In genomic region chr1:42137766-42138165, GRCh38 we compare ENCODE assay signal across 34 cellular contexts. TPM values are rescaled to one million over a fixed set of nuclear protein-coding genes. Genes with fewer than 3 reads are reported as not detected.
DNase-seq lines count a peak whose midpoint lies in the region; ATAC-seq, FAIRE-seq and TF ChIP-seq lines count a peak whose summit lies in the region.
"Had no signal": no experiment of that assay in that cellular context is flagged by ENCODE, and none has a peak within 500 bp of the region (broad histone marks: within the 10 kb centered on the region; RNA-seq: fewer than 3 reads in every experiment).

No MANE protein-coding gene starts in this region.

- H3K4me2 ChIP-seq in GM23338 = no peak overlapping the region
- H3K4me2 ChIP-seq in GM12878 (ENCODE audit: control insufficient read depth, insufficient read depth) = no peak overlapping the region
- H3K4me2 ChIP-seq: neural progenitor cell had no signal

- H3K27me3 ChIP-seq in GM23338 (ENCODE audit: insufficient read depth) (no peaks in the 10 kb centered on the region), GM12878 (replicated peaks in 1 of 2; ENCODE audit: control insufficient read depth in 2 of 2, insufficient read depth in 2 of 2, low read length in 1 of 2) (no peaks in the 10 kb centered on the region; a peak in 1 of 4 replicates), dorsolateral prefrontal cortex (peaks cover 0 to 25% (median 0%) of the 10 kb centered on the region in 45 donors)
- H3K27me3 ChIP-seq in CD4-positive, alpha-beta memory T cell (ENCODE audit: insufficient read depth, low read length) = peaks cover 7% of the 10 kb centered on the region
- H3K27me3 ChIP-seq: neural progenitor cell, testis had no signal

- intact Hi-C loops in GM12878 (cut with micrococcal nuclease; ENCODE audit: unreplicated experiment) = no loop called here
- intact Hi-C loops in CD4-positive, alpha-beta memory T cell (cut with micrococcal nuclease) = no loop called here
- intact Hi-C loops in dorsolateral prefrontal cortex (cut with DNase I) = no loop called here

- H3K4me1 ChIP-seq in GM23338 (ENCODE audit: insufficient read depth) = no peaks in the 10 kb centered on the region
- no peaks in the 10 kb centered on the region for H3K4me1 ChIP-seq in GM12878 (ENCODE audit: control insufficient read depth, insufficient read depth, low read length)
- H3K4me1 ChIP-seq in CD4-positive, alpha-beta memory T cell (ENCODE audit: insufficient read depth, low read length) = no peaks in the 10 kb centered on the region
- H3K4me1 ChIP-seq: HAP-1, heart right ventricle, testis had no signal

- SMC1A ChIA-PET in GM12878 (lab: Charles Lee; ENCODE audit: uncharacterized antibody, unreplicated experiment) = interaction anchor here (0.6 kb wide), 1 partner anchor 98 kb away, joined by 3 read pairs; no protein-coding TSS in a partner anchor

- no peak for TF ChIP-seq EP300 in GM12878 (IDR thresholded peaks at IDR 0.05; ENCODE audit: borderline replicate concordance in 1 of 2, control insufficient read depth in 1 of 2, low read depth in 2 of 2, low read length in 2 of 2)

- CTCF ChIA-PET in GM12878 (lab: Yijun Ruan, JAX) = interaction anchor here (1.1 to 1.5 kb wide), 3 partner anchors 9 to 66 kb away, joined by 3 to 4 read pairs (median 3); no protein-coding TSS in a partner anchor
- CTCF ChIA-PET in CD4-positive, alpha-beta memory T cell (lab: Charles Lee; ENCODE audit: partially characterized antibody) = interaction anchor here (1.0 kb wide), 1 partner anchor 36 kb away, joined by 3 read pairs; no protein-coding TSS in a partner anchor

- H3K9ac ChIP-seq in GM12878 (ENCODE audit: control insufficient read depth, insufficient read depth, low read length) = no peak overlapping the region
- H3K9ac ChIP-seq: neural progenitor cell had no signal

- TF ChIP-seq POLR2A in GM12878 (IDR thresholded peaks at IDR 0.05; ENCODE audit: low read depth, low read length) = no peak

- no peak overlapping the region for H3K4me3 Mint-ChIP-seq in GM23338
- no peak overlapping the region for H3K4me3 Mint-ChIP-seq in CD4-positive, alpha-beta memory T cell
- H3K4me3 Mint-ChIP-seq: activated B cell treated with CpG ODN at 0.5 μM for 24 hours; activated CD8-positive, alpha-beta memory T cell treated with anti-CD3 and anti-CD28 coated beads, Interleukin-2, amount 10 ng/mL, durations not matched to agents 7 days and 5 days; activated naive CD4-positive, alpha-beta T cell treated with anti-CD3 and anti-CD28 coated beads for 36 hours; CD8-positive, alpha-beta T cell; effector memory CD8-positive, alpha-beta T cell; neural progenitor cell had no signal

- no peak overlapping the region for H2AFZ ChIP-seq in GM23338
- no peak overlapping the region for H2AFZ ChIP-seq in GM12878 (ENCODE audit: control insufficient read depth, low read depth, low read length)
- H2AFZ ChIP-seq: neural progenitor cell had no signal

- TF ChIP-seq RAD21 in GM12878 (IDR thresholded peaks at IDR 0.05; ENCODE audit: insufficient read depth, low read depth, low read length) = no peak

- H3K27me3 Mint-ChIP-seq in GM23338 (ENCODE audit: insufficient read depth, low read depth, poor library complexity) = no peaks in the 10 kb centered on the region
- H3K27me3 Mint-ChIP-seq in CD4-positive, alpha-beta memory T cell = peaks cover 7 to 12% of the 10 kb centered on the region in 2 donors

- no peak overlapping the region for H3K27ac Mint-ChIP-seq in GM23338
- H3K27ac Mint-ChIP-seq in CD4-positive, alpha-beta memory T cell = no peak overlapping the region
- H3K27ac Mint-ChIP-seq: activated B cell treated with CpG ODN at 0.5 μM for 24 hours; activated CD8-positive, alpha-beta memory T cell treated with anti-CD3 and anti-CD28 coated beads, Interleukin-2, amount 10 ng/mL, durations not matched to agents 7 days and 5 days; activated naive CD4-positive, alpha-beta T cell treated with anti-CD3 and anti-CD28 coated beads for 36 hours; CD8-positive, alpha-beta T cell; effector memory CD8-positive, alpha-beta T cell had no signal

- H3K4me3 ChIP-seq in GM23338 = no peak overlapping the region
- H3K4me3 ChIP-seq in GM12878 = no peak overlapping the region
- no peak overlapping the region for H3K4me3 ChIP-seq in CD4-positive, alpha-beta memory T cell (ENCODE audit: low read length in 2 of 2)
- no peak overlapping the region for H3K4me3 ChIP-seq in dorsolateral prefrontal cortex
- H3K4me3 ChIP-seq: HAP-1, heart right ventricle, K562, neural progenitor cell, testis had no signal

- no peak for TF ChIP-seq CTCF in GM23338 (conservative IDR thresholded peaks at IDR 0.05; ENCODE audit: low read depth in 2 of 2)
- TF ChIP-seq CTCF in GM12878 (IDR thresholded peaks at IDR 0.05 in 2 of 3, conservative IDR thresholded peaks at IDR 0.05 in 1 of 3; ENCODE audit: control insufficient read depth in 2 of 3, extremely low read depth in 1 of 3, insufficient read depth in 1 of 3, low read depth in 3 of 3, low read length in 3 of 3) = no peak
- no peak for TF ChIP-seq CTCF in dorsolateral prefrontal cortex (IDR thresholded peaks at IDR 0.05 in 54 of 56, conservative IDR thresholded peaks at IDR 0.05 in 2 of 56; ENCODE audit: low read depth in 1 of 56, partially characterized antibody in 56 of 56)

- in situ Hi-C loops in Caki2 (cut with HindIII; ENCODE audit: low pct_unique_long_range_greater_than_20kb, low sequenced_read_pairs) (no loop called here), GM12878 (cut with MboI) (no loop called here)

- RAD21 ChIA-PET in GM12878 (lab: Charles Lee; ENCODE audit: unreplicated experiment) = interaction anchor here (0.7 kb wide), 1 partner anchor 564 kb away, joined by 3 read pairs; no protein-coding TSS in a partner anchor

- no peaks in the 10 kb centered on the region for H3K4me1 Mint-ChIP-seq in GM23338
- H3K4me1 Mint-ChIP-seq in CD4-positive, alpha-beta memory T cell = peaks cover 0 to 2% (median 0%) of the 10 kb centered on the region in 4 donors
- H3K4me1 Mint-ChIP-seq: activated B cell treated with CpG ODN at 0.5 μM for 24 hours; activated CD8-positive, alpha-beta memory T cell treated with anti-CD3 and anti-CD28 coated beads, Interleukin-2, amount 10 ng/mL, durations not matched to agents 7 days and 5 days had no signal

- 1% methylated on average over 10 of the region's 10 CpGs for WGBS in GM12878 (ENCODE audit: insufficient coverage, insufficient replicate concordance, low lambda C conversion rate, missing lambda C conversion rate)

- no peaks in the 10 kb centered on the region for H3K36me3 ChIP-seq in GM23338 (ENCODE audit: insufficient read depth)
- H3K36me3 ChIP-seq in GM12878 (ENCODE audit: control insufficient read depth in 2 of 2, insufficient read depth in 2 of 2, low read length in 1 of 2) = no peaks in the 10 kb centered on the region
- H3K36me3 ChIP-seq in CD4-positive, alpha-beta memory T cell (ENCODE audit: insufficient read depth, low read length) = no peaks in the 10 kb centered on the region
- H3K36me3 ChIP-seq: HAP-1, heart right ventricle, neural progenitor cell had no signal

- H3K9me3 ChIP-seq in GM12878 (replicated peaks; ENCODE audit: control insufficient read depth, insufficient read depth, low read length) = no peaks in the 10 kb centered on the region
- H3K9me3 ChIP-seq in CD4-positive, alpha-beta memory T cell (ENCODE audit: control insufficient read depth in 1 of 2, low read length in 2 of 2) = no peaks in the 10 kb centered on the region
- H3K9me3 ChIP-seq: HAP-1, heart right ventricle, testis had no signal

- no TSS peak for BruUV-seq in GM12878 (replicated peaks; lab: Mats Ljungman, UMichigan)

- FAIRE-seq in GM12878 (lab: Jason Lieb, UNC) = no peak
- FAIRE-seq: bronchial epithelial cell, colon, G401.6, K562 had no signal

- no peaks in the 10 kb centered on the region; the same call in 2 of the 3 replicates for H3K9me3 Mint-ChIP-seq in GM23338
- H3K9me3 Mint-ChIP-seq in CD4-positive, alpha-beta memory T cell = no peaks in the 10 kb centered on the region
- H3K9me3 Mint-ChIP-seq: activated B cell treated with CpG ODN at 0.5 μM for 24 hours; activated naive CD4-positive, alpha-beta T cell treated with anti-CD3 and anti-CD28 coated beads for 36 hours; CD8-positive, alpha-beta T cell; effector memory CD8-positive, alpha-beta T cell had no signal

- H3K79me2 ChIP-seq in GM23338 (replicated peaks; ENCODE audit: insufficient read depth) (no peaks in the 10 kb centered on the region), GM12878 (ENCODE audit: control insufficient read depth, insufficient read depth, low read length) (no peaks in the 10 kb centered on the region)

- DNase-seq in Caki2 (ENCODE audit: low read depth) = peak; percentile 26
- DNase-seq in GM23338 (ENCODE audit: low spot score) = no peak
- no peak for DNase-seq in GM12878 (ENCODE audit: low read depth, low spot score)
- peak; percentile 4 for DNase-seq in non-pigmented ciliary epithelial cell (ENCODE audit: low read depth)
- no peak for DNase-seq in CD4-positive, alpha-beta memory T cell
- no peak for DNase-seq in dorsolateral prefrontal cortex
- DNase-seq in AG08395 (ENCODE audit: low spot score) = no peak
- no peak for DNase-seq in activated T-cell treated with anti-CD3 and anti-CD28 coated beads, Interleukin-2, amount 50 U/mL, for 48 hours
- DNase-seq: activated B cell treated with CpG ODN at 0.5 μM for 24 hours; activated CD8-positive, alpha-beta memory T cell treated with anti-CD3 and anti-CD28 coated beads, Interleukin-2, amount 10 ng/mL, durations not matched to agents 7 days and 5 days; activated naive CD4-positive, alpha-beta T cell treated with anti-CD3 and anti-CD28 coated beads for 36 hours; CD8-positive, alpha-beta T cell; effector memory CD8-positive, alpha-beta T cell; foreskin fibroblast; heart right ventricle; left cardiac atrium; mammary epithelial cell; NCI-H1092 treated with DMSO at 0.1 percent for 48 hours; NCI-H2081 treated with DMSO at 0.1 percent for 48 hours; NCI-H446 treated with DMSO at 0.1 percent for 48 hours; stimulated activated naive CD8-positive, alpha-beta T cell treated with anti-CD3 and anti-CD28 coated beads, Interleukin-15, Interleukin-2, amounts not matched to agents 100 U/mL and 50 U/mL, for 24 hours; SW 1271; T-helper 9 cell; testis had no signal

- H3K9me2 ChIP-seq in GM23338 (ENCODE audit: insufficient read depth) = 0 out of 2 replicates have a peak, but pooled peaks cover 3% of the 10 kb centered on the region

- no peak overlapping the region for H3K27ac ChIP-seq in GM23338 (ENCODE audit: low read depth)
- H3K27ac ChIP-seq in GM12878 (ENCODE audit: control insufficient read depth, insufficient read depth) = no peak overlapping the region
- no peak overlapping the region for H3K27ac ChIP-seq in CD4-positive, alpha-beta memory T cell (ENCODE audit: low read depth, low read length)
- no peak overlapping the region for H3K27ac ChIP-seq in dorsolateral prefrontal cortex
- H3K27ac ChIP-seq: heart right ventricle, neural progenitor cell, testis had no signal

- peak; percentile 32; the same call in 1 of the 3 replicates for ATAC-seq in GM23338
- peak; percentile 84 for ATAC-seq in GM12878
- ATAC-seq: activated CD8-positive, alpha-beta memory T cell treated with anti-CD3 and anti-CD28 coated beads, Interleukin-2, amount 10 ng/mL, durations not matched to agents 7 days and 5 days; CD8-positive, alpha-beta T cell; effector memory CD8-positive, alpha-beta T cell; esophagus mucosa; heart right ventricle; K562; left cardiac atrium; stimulated activated naive CD8-positive, alpha-beta T cell treated with anti-CD3 and anti-CD28 coated beads, Interleukin-15, Interleukin-2, amounts not matched to agents 100 U/mL and 50 U/mL, for 24 hours had no signal

- H4K20me1 ChIP-seq in GM23338 (replicated peaks; ENCODE audit: insufficient read depth) = no peaks in the 10 kb centered on the region
- peaks cover 2% of the 10 kb centered on the region; the same call in 1 of the 2 replicates for H4K20me1 ChIP-seq in GM12878 (ENCODE audit: control insufficient read depth, insufficient read depth)

- POLR2A ChIA-PET in GM12878 (lab: Charles Lee) = no interaction called here
- POLR2A ChIA-PET in CD4-positive, alpha-beta memory T cell (lab: Charles Lee; ENCODE audit: partially characterized antibody) = no interaction called here

- no peaks in the 10 kb centered on the region for H3F3A ChIP-seq in GM23338 (replicated peaks; ENCODE audit: low read depth)

- no peaks in the 10 kb centered on the region for H3K36me3 Mint-ChIP-seq in GM23338 (ENCODE audit: low read depth)
- no peaks in the 10 kb centered on the region for H3K36me3 Mint-ChIP-seq in CD4-positive, alpha-beta memory T cell
- H3K36me3 Mint-ChIP-seq: activated CD8-positive, alpha-beta memory T cell treated with anti-CD3 and anti-CD28 coated beads, Interleukin-2, amount 10 ng/mL, durations not matched to agents 7 days and 5 days; CD8-positive, alpha-beta T cell; neural progenitor cell had no signal

RNA-seq across cellular contexts. Expression of gene GUCA2B, which starts 15.4 kb away (rescaled TPM):
- not detected in 2 replicates for total RNA-seq in Caki2 (2014; rRNA removed; shearing (Covaris generic); ENCODE audit: low replicate concordance)
- not detected in 2 replicates for total RNA-seq in GM23338 (2014; rRNA removed; shearing (Covaris generic))
- polyA plus RNA-seq in GM23338 (2016; fragmentation: Nextera tagmentation; extraction: Ambion mirVana) (not detected in 2 replicates), GM12878 (2011; rRNA removed) (not detected in 2 replicates), GM12878 (2014; fragmentation: Illumina TruSeq; extraction: Trizol) (not detected in 2 replicates), GM12878 (2014; fragmentation: Nextera tagmentation; extraction: Ambion mirVana) (not detected), GM12878 (2014; rRNA removed) (not detected in 2 replicates), GM12878 (2016; fragmentation: Nextera tagmentation; extraction: Ambion mirVana) (not detected)
- not detected in 2 replicates for total RNA-seq in GM12878 (2013; cell fraction: nucleolus; rRNA removed)
- total RNA-seq in GM12878 (2014; rRNA removed) (not detected in 2 replicates), GM12878 (2014; rRNA removed; fragmentation: Illumina TruSeq; extraction: Trizol) (not detected in 2 replicates), GM12878 (2021) (not detected in 2 replicates), dorsolateral prefrontal cortex (not detected)
- not detected for polyA plus RNA-seq in GM12878 (2011; ENCODE audit: low read depth)
- polyA plus RNA-seq in GM12878 (2011; cell fraction: cytosol; rRNA removed) = not detected in 2 replicates
- not detected in 2 replicates for polyA plus RNA-seq in GM12878 (2011; cell fraction: nucleus; rRNA removed)
- not detected in 2 replicates for polyA plus RNA-seq in GM12878 (2012)
- polyA minus RNA-seq in GM12878 (2011; rRNA and poly(A)+ RNA removed) = not detected in 2 replicates
- not detected in 2 replicates for polyA minus RNA-seq in GM12878 (2011; cell fraction: cytosol; rRNA and poly(A)+ RNA removed)
- not detected in 2 replicates for polyA minus RNA-seq in GM12878 (2011; cell fraction: nucleus; rRNA and poly(A)+ RNA removed)
- total RNA-seq in CD4-positive, alpha-beta memory T cell = not detected
- polyA plus RNA-seq in CD4-positive, alpha-beta memory T cell = not detected
- total RNA-seq: activated B cell treated with CpG ODN at 0.5 μM for 24 hours; activated CD8-positive, alpha-beta memory T cell treated with anti-CD3 and anti-CD28 coated beads, Interleukin-2, amount 10 ng/mL, durations not matched to agents 7 days and 5 days; activated naive CD4-positive, alpha-beta T cell treated with anti-CD3 and anti-CD28 coated beads for 36 hours; bronchial epithelial cell; CD8-positive, alpha-beta T cell; esophagus mucosa; HT1080; K562; left cardiac atrium; M059J; mammary epithelial cell; posterior vena cava; testis had no signal
- polyA plus RNA-seq: heart right ventricle, K562, mammary epithelial cell had no signal

RNA-seq across cellular contexts. Expression of gene GUCA2A, which starts 26.8 kb away (rescaled TPM):
- total RNA-seq in Caki2 (2014; rRNA removed; shearing (Covaris generic); ENCODE audit: low replicate concordance) = not detected in 2 replicates
- not detected in 2 replicates for total RNA-seq in GM23338 (2014; rRNA removed; shearing (Covaris generic))
- polyA plus RNA-seq in GM23338 (2016; fragmentation: Nextera tagmentation; extraction: Ambion mirVana) (not detected in 2 replicates), GM12878 (2011; rRNA removed) (not detected in 2 replicates), GM12878 (2014; fragmentation: Illumina TruSeq; extraction: Trizol) (not detected in 2 replicates), GM12878 (2014; fragmentation: Nextera tagmentation; extraction: Ambion mirVana) (not detected), GM12878 (2014; rRNA removed) (not detected in 2 replicates), GM12878 (2016; fragmentation: Nextera tagmentation; extraction: Ambion mirVana) (not detected)
- total RNA-seq in GM12878 (2013; cell fraction: nucleolus; rRNA removed) = not detected in 2 replicates
- total RNA-seq in GM12878 (2014; rRNA removed) (not detected in 2 replicates), GM12878 (2014; rRNA removed; fragmentation: Illumina TruSeq; extraction: Trizol) (not detected in 2 replicates), GM12878 (2021) (not detected in 2 replicates), dorsolateral prefrontal cortex (not detected)
- not detected for polyA plus RNA-seq in GM12878 (2011; ENCODE audit: low read depth)
- not detected in 2 replicates for polyA plus RNA-seq in GM12878 (2011; cell fraction: cytosol; rRNA removed)
- not detected in 2 replicates for polyA plus RNA-seq in GM12878 (2011; cell fraction: nucleus; rRNA removed)
- polyA plus RNA-seq in GM12878 (2012) = not detected in 2 replicates
- not detected in 2 replicates for polyA minus RNA-seq in GM12878 (2011; rRNA and poly(A)+ RNA removed)
- not detected in 2 replicates for polyA minus RNA-seq in GM12878 (2011; cell fraction: cytosol; rRNA and poly(A)+ RNA removed)
- not detected in 2 replicates for polyA minus RNA-seq in GM12878 (2011; cell fraction: nucleus; rRNA and poly(A)+ RNA removed)
- total RNA-seq in CD4-positive, alpha-beta memory T cell = not detected
- not detected for polyA plus RNA-seq in CD4-positive, alpha-beta memory T cell
- total RNA-seq: activated B cell treated with CpG ODN at 0.5 μM for 24 hours; activated CD8-positive, alpha-beta memory T cell treated with anti-CD3 and anti-CD28 coated beads, Interleukin-2, amount 10 ng/mL, durations not matched to agents 7 days and 5 days; activated naive CD4-positive, alpha-beta T cell treated with anti-CD3 and anti-CD28 coated beads for 36 hours; bronchial epithelial cell; CD8-positive, alpha-beta T cell; esophagus mucosa; heart right ventricle; K562; left cardiac atrium; M059J; mammary epithelial cell; posterior vena cava; testis had no signal
- polyA plus RNA-seq: heart right ventricle, K562, mammary epithelial cell had no signal

Comparison
In these comparisons a context has a peak if more than half of its experiments do, and no peak if none do; other contexts are left out.
1. DNase-seq: peak in Caki2 (single experiment) and non-pigmented ciliary epithelial cell (single experiment); none in GM23338 (single experiment), GM12878 (single experiment), CD4-positive, alpha-beta memory T cell (0 of 5), dorsolateral prefrontal cortex (0 of 10), AG08395 (single experiment) and activated T-cell treated with anti-CD3 and anti-CD28 coated beads, Interleukin-2, amount 50 U/mL, for 48 hours (0 of 2).